Comparison of ENCODE assay signal across 8 cellular contexts in the genomic region with DNA sequence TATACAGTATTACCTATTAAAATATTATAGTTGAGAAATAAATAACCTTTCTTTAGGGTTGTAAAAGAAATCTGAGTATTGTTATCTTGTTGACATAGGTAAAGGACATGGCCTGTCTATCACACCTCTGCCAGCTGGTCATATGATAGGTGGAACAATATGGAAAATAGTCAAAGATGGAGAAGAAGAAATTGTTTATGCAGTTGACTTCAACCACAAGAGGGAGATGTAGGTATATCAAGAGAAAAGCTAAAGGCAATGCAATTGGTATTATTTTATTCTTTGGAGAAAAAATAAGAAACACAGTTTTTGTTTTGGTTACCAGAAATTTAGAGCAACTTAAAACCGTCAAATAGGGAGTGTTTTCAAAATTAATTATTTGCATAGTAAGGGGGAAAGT. TPM values are rescaled to one million over a fixed set of nuclear protein-coding genes. Genes with fewer than 3 reads are reported as not detected.
A peak's percentile ranks its signal among the peaks of the same experiment; 100 is the strongest.
DNase-seq lines count a peak whose midpoint lies in the region; TF ChIP-seq lines count a peak whose summit lies in the region.

No MANE protein-coding gene starts in this region.

- DNase-seq in Peyer's patch (no peak), germinal center (ENCODE audit: low spot score) (peak; percentile 10), vagina (ENCODE audit: extremely low spot score in 2 of 2) (no peak), substantia nigra (lab: John Stamatoyannopoulos, UW) (no peak), SHP77 treated with DMSO at 0.1 percent for 48 hours (lab: John Stamatoyannopoulos, UW) (no peak)
- no peak for DNase-seq in activated naive CD4-positive, alpha-beta T cell treated with anti-CD3 and anti-CD28 coated beads, Interleukin-2, amount 50 U/mL, for 16 hours

- no peak overlapping the region for H3K27ac ChIP-seq in 22Rv1
- no peak overlapping the region for H3K27ac ChIP-seq in Peyer's patch
- H3K27ac ChIP-seq in vagina, result no peak overlapping the region
- no peak overlapping the region for H3K27ac ChIP-seq in substantia nigra (ENCODE audit: low read depth, low read length, poor library complexity, severe bottlenecking)

- no peaks in the 10 kb centered on the region for H3K9me3 ChIP-seq in Peyer's patch
- no peaks in the 10 kb centered on the region for H3K9me3 ChIP-seq in vagina

- H3K4me3 ChIP-seq in Peyer's patch, result no peak overlapping the region
- no peak overlapping the region for H3K4me3 ChIP-seq in vagina

- H3K36me3 ChIP-seq in Peyer's patch (peaks cover 0 to 92% (median 0%) of the 10 kb centered on the region in 3 donors), vagina (peaks cover 0 to 61% of the 10 kb centered on the region in 2 donors)

- TF ChIP-seq POLR2A in Peyer's patch (IDR thresholded peaks at IDR 0.05) (no peak), vagina (IDR thresholded peaks at IDR 0.05) (no peak)

- no peaks in the 10 kb centered on the region for H3K27me3 ChIP-seq in Peyer's patch
- H3K27me3 ChIP-seq in vagina, result no peaks in the 10 kb centered on the region

- intact Hi-C loops in vagina (cut with DNase I), result no loop called here

- H3K4me1 ChIP-seq in Peyer's patch (no peaks in the 10 kb centered on the region), vagina (no peaks in the 10 kb centered on the region)

- TF ChIP-seq CTCF in 22Rv1 (IDR thresholded peaks at IDR 0.05) (peak; percentile 52), GM12873 (IDR thresholded peaks at IDR 0.05; ENCODE audit: insufficient read depth, low read depth, low read length, missing control alignments) (peak; percentile 40), Peyer's patch (IDR thresholded peaks at IDR 0.05) (peak in 5 of 6 experiments; percentile 13 to 53 (median 39)), vagina (IDR thresholded peaks at IDR 0.05) (peak in 2 of 3 experiments; percentile 23 to 26)

RNA-seq across cellular contexts. Expression of gene CPSF2, which starts 13.5 kb away (rescaled TPM):
- total RNA-seq in Peyer's patch (10 to 100 TPM; 24.3 to 48.7 (median 25.4) TPM), vagina (25.8 TPM)

RNA-seq across cellular contexts. Expression of gene NDUFB1, which starts 13.8 kb away (rescaled TPM):
- 100 to 1,000 TPM; 182 to 325 (median 217) TPM for total RNA-seq in Peyer's patch
- total RNA-seq in vagina, result 86.9 TPM

RNA-seq across cellular contexts. Expression of gene ATXN3, which starts 28.9 kb away (rescaled TPM):
- total RNA-seq in Peyer's patch (100 to 1,000 TPM in 1 of 4 donors, 10 to 100 TPM in 3; 13.3 to 156 (median 23.3) TPM), vagina (37.8 TPM)
